In the genomic region with DNA sequence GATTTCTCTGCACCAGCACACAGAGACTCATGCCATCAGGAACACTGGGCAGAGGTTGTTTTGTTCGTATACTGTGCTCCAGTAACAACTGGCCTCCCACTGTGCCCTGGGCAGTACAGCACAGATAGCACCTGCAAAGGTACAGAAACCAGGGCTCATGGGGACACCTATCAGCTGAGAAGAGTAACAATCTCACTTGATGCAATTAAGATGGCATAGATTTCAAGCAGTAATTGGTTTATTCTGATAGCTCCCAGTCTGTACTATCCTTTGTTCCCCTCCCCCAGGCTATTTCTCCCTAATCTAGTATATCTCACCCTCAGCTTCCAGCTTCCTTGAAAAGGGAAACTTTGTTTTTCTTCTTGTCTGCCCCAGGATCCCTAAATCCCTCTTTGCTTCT, we compare ENCODE assay signal across 20 cellular contexts.
"Had no signal": no experiment of that assay in that cellular context is flagged by ENCODE, and none has a peak within 500 bp of the region (broad histone marks: within the 10 kb centered on the region; RNA-seq: fewer than 3 reads in every experiment).

No MANE protein-coding gene starts in this region.

- ATAC-seq: activated CD8-positive, alpha-beta T cell treated with anti-CD3 and anti-CD28 coated beads, Interleukin-2, amount 10 ng/mL, durations not matched to agents 7 days and 5 days; activated naive CD4-positive, alpha-beta T cell treated with anti-CD3 and anti-CD28 coated beads, Interleukin-2, amount 50 U/mL, for 72 hours; left lung; natural killer cell; stimulated activated naive B cell treated with anti-CD40 and anti-IgM and Interleukin-4, amounts not matched to agents 10 μg/mL and 1 μg/mL and 100 μg/mL, for 72 hours had no signal

- H3K4me1 ChIP-seq: left lung, prostate gland, transverse colon had no signal

- H3K4me3 ChIP-seq: left lung, ovary, prostate gland, transverse colon had no signal

- DNase-seq: activated CD4-positive, alpha-beta T cell treated with anti-CD3 and anti-CD28 coated beads for 1 hour; activated CD4-positive, alpha-beta T cell treated with anti-CD3 and anti-CD28 coated beads, Interleukin-2, amount 50 U/mL, for 1 hour; activated CD8-positive, alpha-beta T cell treated with anti-CD3 and anti-CD28 coated beads, Interleukin-2, amount 10 ng/mL, durations not matched to agents 7 days and 5 days; activated gamma-delta T cell; aorta; effector CD4-positive, alpha-beta T cell; erythroblast; foreskin fibroblast; kidney glomerular epithelial cell; left lung; mammary epithelial cell; midbrain; natural killer cell; ovary; stimulated activated CD4-positive, alpha-beta T cell treated with anti-CD3 and anti-CD28 coated beads, Interleukin-2, amount 100 ng/mL, for 48 hours; stimulated activated CD8-positive, alpha-beta memory T cell treated with anti-CD3 and anti-CD28 coated beads, Interleukin-4, amount 100 ng/mL, for 48 hours; stimulated activated naive B cell treated with anti-CD40 and anti-IgM and Interleukin-4, amounts not matched to agents 10 μg/mL and 1 μg/mL and 100 μg/mL, for 72 hours; transverse colon had no signal

- H3K27me3 ChIP-seq: left lung, ovary, transverse colon had no signal

- H3K36me3 ChIP-seq: left lung, ovary, prostate gland, transverse colon had no signal

- H3K27ac ChIP-seq: left lung, ovary, prostate gland, transverse colon had no signal

- H3K9me3 ChIP-seq: left lung, ovary, prostate gland, transverse colon had no signal
